29 cellular contexts compared by ENCODE assay signal in genomic region chr4:103024996-103025395, GRCh38. TPM values are rescaled to one million over a fixed set of nuclear protein-coding genes. Genes with fewer than 3 reads are reported as not detected.
"Had no signal": no experiment of that assay in that cellular context is flagged by ENCODE, and none has a peak within 500 bp of the region (broad histone marks: within the 10 kb centered on the region; RNA-seq: fewer than 3 reads in every experiment).

No MANE protein-coding gene starts in this region.

- H3K27me3 ChIP-seq: neural progenitor cell, ovary, spleen, suprapubic skin, testis, tibial artery, transverse colon, upper lobe of right lung, uterus had no signal

- H3K4me3 ChIP-seq: neural progenitor cell, ovary, psoas muscle, skin epidermis, smooth muscle cell, spleen, suprapubic skin, testis, tibial artery, transverse colon, upper lobe of right lung, uterus had no signal

- H3K9ac ChIP-seq: neural progenitor cell, parathyroid adenoma had no signal

- H3K36me3 ChIP-seq: neural progenitor cell, ovary, suprapubic skin, upper lobe of right lung, uterus had no signal

- DNase-seq: natural killer cell; occipital lobe; ovary; posterior cingulate gyrus; psoas muscle; right cardiac atrium; spleen; stimulated activated CD4-positive, alpha-beta T cell treated with anti-CD3 and anti-CD28 coated beads, Interleukin-12 subunit alpha, Interleukin-12 subunit beta, amount 100 ng/mL, for 4 hours; stimulated activated CD4-positive, alpha-beta T cell treated with anti-CD3 and anti-CD28 coated beads, Interleukin-1b, Interleukin-23, amount 100 ng/mL, for 48 hours; stimulated activated CD4-positive, alpha-beta T cell treated with anti-CD3 and anti-CD28 coated beads, Interleukin-4, amount 100 ng/mL, for 1 hour; stimulated activated CD4-positive, alpha-beta T cell treated with anti-CD3 and anti-CD28 coated beads, Interleukin-4, amount 100 ng/mL, for 4 hours; stimulated activated CD8-positive, alpha-beta memory T cell treated with anti-CD3 and anti-CD28 coated beads, Interleukin-4, amount 100 ng/mL, for 48 hours; stimulated activated naive CD4-positive, alpha-beta T cell; stimulated activated naive CD8-positive, alpha-beta T cell treated with anti-CD3 and anti-CD28 coated beads, Interleukin-15, amount 100 ng/mL, for 72 hours; stimulated activated naive CD8-positive, alpha-beta T cell treated with anti-CD3 and anti-CD28 coated beads, Interleukin-15, Interleukin-2, amounts not matched to agents 100 U/mL and 50 U/mL, for 24 hours; substantia nigra; testis; tibial artery; transverse colon; upper lobe of right lung; uterus had no signal

- H3K9me3 ChIP-seq: ovary, psoas muscle, spleen, suprapubic skin, testis, tibial artery, transverse colon, upper lobe of right lung, uterus had no signal

- H3K79me2 ChIP-seq: parathyroid adenoma had no signal

- ATAC-seq: natural killer cell; psoas muscle; right cardiac atrium; sciatic nerve; stimulated activated memory B cell treated with anti-CD40 and anti-IgM and Interleukin-4, amounts not matched to agents 10 μg/mL and 1 μg/mL and 100 μg/mL, for 72 hours; stimulated activated naive CD8-positive, alpha-beta T cell treated with anti-CD3 and anti-CD28 coated beads, Interleukin-15, amount 100 ng/mL, for 72 hours; stimulated activated naive CD8-positive, alpha-beta T cell treated with anti-CD3 and anti-CD28 coated beads, Interleukin-15, Interleukin-2, amounts not matched to agents 100 U/mL and 50 U/mL, for 24 hours; upper lobe of right lung had no signal

- H3K27ac ChIP-seq: neural progenitor cell, ovary, parathyroid adenoma, psoas muscle, skin epidermis, spleen, suprapubic skin, testis, tibial artery, transverse colon, upper lobe of right lung, uterus had no signal

- H2AFZ ChIP-seq: neural progenitor cell, parathyroid adenoma had no signal

- H3K4me2 ChIP-seq: neural progenitor cell, smooth muscle cell had no signal

- H3K4me1 ChIP-seq: neural progenitor cell, parathyroid adenoma, testis, tibial artery, upper lobe of right lung, uterus had no signal

RNA-seq across cellular contexts. Expression of gene SLC9B1, which starts 5.5 kb away (rescaled TPM):
- total RNA-seq: smooth muscle cell had no signal
- polyA plus RNA-seq: neural cell, smooth muscle cell had no signal
